ENCODE assay signal across 19 cellular contexts in genomic region chr2:58965602-58966001, GRCh38.
DNase-seq lines count a peak whose midpoint lies in the region; ATAC-seq, FAIRE-seq and TF ChIP-seq lines count a peak whose summit lies in the region.
"Had no signal": no experiment of that assay in that cellular context is flagged by ENCODE, and none has a peak within 500 bp of the region (broad histone marks: within the 10 kb centered on the region; RNA-seq: fewer than 3 reads in every experiment).

No MANE protein-coding gene starts in this region.

- peaks cover 35% of the 10 kb centered on the region for H3K4me1 Mint-ChIP-seq in mesothelial cell of epicardium
- no peaks in the 10 kb centered on the region for H3K4me1 Mint-ChIP-seq in T-cell
- H3K4me1 Mint-ChIP-seq: CD4-positive, alpha-beta memory T cell had no signal

- H3K36me3 ChIP-seq in liver (ENCODE audit: control insufficient read depth in 4 of 4, insufficient read depth in 3 of 4, low read depth in 1 of 4, low read length in 3 of 4) (no peaks in the 10 kb centered on the region), HepG2 (replicated peaks in 1 of 2; ENCODE audit: control insufficient read depth in 1 of 2, insufficient read depth in 2 of 2, low read length in 2 of 2) (no peaks in the 10 kb centered on the region)
- H3K36me3 ChIP-seq: HAP-1 had no signal

- H3K9me3 Mint-ChIP-seq in mesothelial cell of epicardium (peaks cover 6% of the 10 kb centered on the region), T-cell (no peaks in the 10 kb centered on the region)
- H3K9me3 Mint-ChIP-seq: CD4-positive, alpha-beta memory T cell; HFFc6 had no signal

- H3K27me3 Mint-ChIP-seq in mesothelial cell of epicardium (ENCODE audit: low read depth), result no peaks in the 10 kb centered on the region
- no peaks in the 10 kb centered on the region for H3K27me3 Mint-ChIP-seq in T-cell
- H3K27me3 Mint-ChIP-seq: CD4-positive, alpha-beta memory T cell had no signal

- intact Hi-C loops in HepG2 (cut with micrococcal nuclease; ENCODE audit: unreplicated experiment), result no loop called here

- H3K4me2 ChIP-seq in HepG2 (ENCODE audit: low read depth, low read length), result no peak overlapping the region

- DNase-seq in HepG2 (ENCODE audit: low spot score), result no peak
- DNase-seq in NCI-H1694 treated with DMSO at 0.1 percent for 48 hours (lab: John Stamatoyannopoulos, UW), result peak; percentile 29
- no peak for DNase-seq in mesothelial cell of epicardium (ENCODE audit: low spot score in 2 of 2, unreplicated experiment in 2 of 2)
- no peak for DNase-seq in T-cell
- DNase-seq: C1 segment of cervical spinal cord; Calu3; CD4-positive, alpha-beta memory T cell; COR-L47; DMS53; DMS79 treated with DMSO at 0.1 percent for 48 hours; GF-D8; GOT3; HFFc6 had no signal

- no peak overlapping the region for H2AFZ ChIP-seq in HepG2 (ENCODE audit: low read length)

- H3K9me3 ChIP-seq in liver (ENCODE audit: control insufficient read depth in 4 of 4, low read length in 3 of 4), result no peaks in the 10 kb centered on the region
- H3K9me3 ChIP-seq in HepG2 (ENCODE audit: low read length), result no peaks in the 10 kb centered on the region
- H3K9me3 ChIP-seq: HAP-1 had no signal

- ATAC-seq in HepG2, result no peak
- no peak for ATAC-seq in T-cell (replicated peaks in 1 of 4)
- no peak for ATAC-seq in GM18505 (IDR thresholded peaks at IDR 0.05; ENCODE audit: unreplicated experiment)

- H3K27ac ChIP-seq in liver (ENCODE audit: low read depth in 1 of 2, low read length in 2 of 2) (no peak overlapping the region), HepG2 (ENCODE audit: extremely low read length, insufficient read depth, low read length) (no peak overlapping the region)

- TF ChIP-seq RAD21 in liver (IDR thresholded peaks at IDR 0.05), result peak in 1 of 2 donors; percentile 10
- no peak for TF ChIP-seq RAD21 in HepG2 (CRISPR knock-in tag; IDR thresholded peaks at IDR 0.05)

- H3K4me3 ChIP-seq in liver (ENCODE audit: low read depth in 1 of 3, low read length in 3 of 3) (no peak overlapping the region), HepG2 (replicated peaks in 1 of 3; ENCODE audit: insufficient read depth in 1 of 3, low read depth in 2 of 3, low read length in 3 of 3) (no peak overlapping the region)
- H3K4me3 ChIP-seq: HAP-1 had no signal

- TF ChIP-seq EP300 in HepG2 (IDR thresholded peaks at IDR 0.05; ENCODE audit: low read depth in 2 of 2, low read length in 2 of 2), result no peak
- TF ChIP-seq EP300 in HepG2 (CRISPR knock-in tag; IDR thresholded peaks at IDR 0.05; ENCODE audit: borderline replicate concordance), result no peak

- H3K4me1 ChIP-seq in liver (ENCODE audit: control insufficient read depth in 4 of 4, insufficient read depth in 4 of 4, low read length in 3 of 4), result peaks cover 0 to 10% (median 6%) of the 10 kb centered on the region in 4 donors
- H3K4me1 ChIP-seq in HepG2 (ENCODE audit: insufficient read depth, low read length), result no peaks in the 10 kb centered on the region
- H3K4me1 ChIP-seq: HAP-1 had no signal

- TF ChIP-seq POLR2A in HepG2 (IDR thresholded peaks at IDR 0.05; ENCODE audit: insufficient read depth in 1 of 2, low read depth in 2 of 2, low read length in 2 of 2), result no peak
- no peak for TF ChIP-seq POLR2A in GM18505 (IDR thresholded peaks at IDR 0.05; ENCODE audit: borderline replicate concordance, extremely low read depth, insufficient read depth, insufficient read length)

- TF ChIP-seq CTCF in liver (IDR thresholded peaks at IDR 0.05; ENCODE audit: low read depth, low read length, missing input control) (no peak), HepG2 (CRISPR knock-in tag; IDR thresholded peaks at IDR 0.05) (no peak), mesothelial cell of epicardium (IDR thresholded peaks at IDR 0.05; ENCODE audit: unreplicated experiment) (no peak)

- no peak for FAIRE-seq in HepG2 (lab: Jason Lieb, UNC)
- FAIRE-seq: GM12891, GM19239, H54 had no signal

- H4K20me1 ChIP-seq in HepG2 (ENCODE audit: insufficient read depth, low read length), result no peaks in the 10 kb centered on the region

- H3K9ac ChIP-seq in liver (ENCODE audit: low read depth in 1 of 2, low read length in 2 of 2) (no peak overlapping the region), HepG2 (ENCODE audit: insufficient read depth, low read depth, low read length) (no peak overlapping the region)

- H3K4me3 Mint-ChIP-seq in mesothelial cell of epicardium (no peak overlapping the region), T-cell (no peak overlapping the region)
- H3K4me3 Mint-ChIP-seq: CD4-positive, alpha-beta memory T cell; HFFc6 had no signal

- CTCF ChIA-PET in HepG2 (lab: Yijun Ruan, JAX; ENCODE audit: low intra/inter-chr PET ratio, low total read pairs) (no interaction called here), T-cell (lab: Charles Lee) (no interaction called here)

- WGBS in liver, result 23% methylated on average over 2 of the region's 2 CpGs
- WGBS in HepG2 (ENCODE audit: low lambda C conversion rate), result 4% methylated on average over 2 of the region's 2 CpGs

- H3K27ac Mint-ChIP-seq in mesothelial cell of epicardium (peak overlapping the region; percentile 8), T-cell (no peak overlapping the region)
- H3K27ac Mint-ChIP-seq: CD4-positive, alpha-beta memory T cell; HFFc6 had no signal

- no peaks in the 10 kb centered on the region for H3K79me2 ChIP-seq in HepG2 (ENCODE audit: insufficient read depth, low read length)

- in situ Hi-C loops in HepG2 (cut with HindIII; ENCODE audit: extremely low pct_ligation_motif_present, low pct_unique_long_range_greater_than_20kb), result no loop called here

- H3K27me3 ChIP-seq in liver (ENCODE audit: control insufficient read depth in 4 of 4, insufficient read depth in 4 of 4, low read length in 3 of 4) (no peaks in the 10 kb centered on the region), HepG2 (ENCODE audit: control insufficient read depth in 1 of 2, insufficient read depth in 2 of 2, low read length in 2 of 2) (no peaks in the 10 kb centered on the region)

- peaks cover 5% of the 10 kb centered on the region for H3K36me3 Mint-ChIP-seq in mesothelial cell of epicardium
- H3K36me3 Mint-ChIP-seq in T-cell, result no peaks in the 10 kb centered on the region
- H3K36me3 Mint-ChIP-seq: CD4-positive, alpha-beta memory T cell had no signal

- POLR2A ChIA-PET in HepG2 (lab: Yijun Ruan, JAX) (no interaction called here), T-cell (lab: Charles Lee) (no interaction called here)

- no TSS peak for BruUV-seq in HepG2 (replicated peaks; lab: Mats Ljungman, UMichigan)

TF ChIP-seq in liver, 16 proteins besides CTCF, POLR2A, EP300 and RAD21 (continues in another document):
- TF ChIP-seq FOXA2 (IDR thresholded peaks at IDR 0.05) (peak; percentile 91), FOXA1 (IDR thresholded peaks at IDR 0.05) (peak; percentile 83), HNF4A (conservative IDR thresholded peaks at IDR 0.05) (no peak), RXRA (IDR thresholded peaks at IDR 0.05) (peak in 1 of 2 donors; percentile 9)
- TF ChIP-seq, protein P1, sequence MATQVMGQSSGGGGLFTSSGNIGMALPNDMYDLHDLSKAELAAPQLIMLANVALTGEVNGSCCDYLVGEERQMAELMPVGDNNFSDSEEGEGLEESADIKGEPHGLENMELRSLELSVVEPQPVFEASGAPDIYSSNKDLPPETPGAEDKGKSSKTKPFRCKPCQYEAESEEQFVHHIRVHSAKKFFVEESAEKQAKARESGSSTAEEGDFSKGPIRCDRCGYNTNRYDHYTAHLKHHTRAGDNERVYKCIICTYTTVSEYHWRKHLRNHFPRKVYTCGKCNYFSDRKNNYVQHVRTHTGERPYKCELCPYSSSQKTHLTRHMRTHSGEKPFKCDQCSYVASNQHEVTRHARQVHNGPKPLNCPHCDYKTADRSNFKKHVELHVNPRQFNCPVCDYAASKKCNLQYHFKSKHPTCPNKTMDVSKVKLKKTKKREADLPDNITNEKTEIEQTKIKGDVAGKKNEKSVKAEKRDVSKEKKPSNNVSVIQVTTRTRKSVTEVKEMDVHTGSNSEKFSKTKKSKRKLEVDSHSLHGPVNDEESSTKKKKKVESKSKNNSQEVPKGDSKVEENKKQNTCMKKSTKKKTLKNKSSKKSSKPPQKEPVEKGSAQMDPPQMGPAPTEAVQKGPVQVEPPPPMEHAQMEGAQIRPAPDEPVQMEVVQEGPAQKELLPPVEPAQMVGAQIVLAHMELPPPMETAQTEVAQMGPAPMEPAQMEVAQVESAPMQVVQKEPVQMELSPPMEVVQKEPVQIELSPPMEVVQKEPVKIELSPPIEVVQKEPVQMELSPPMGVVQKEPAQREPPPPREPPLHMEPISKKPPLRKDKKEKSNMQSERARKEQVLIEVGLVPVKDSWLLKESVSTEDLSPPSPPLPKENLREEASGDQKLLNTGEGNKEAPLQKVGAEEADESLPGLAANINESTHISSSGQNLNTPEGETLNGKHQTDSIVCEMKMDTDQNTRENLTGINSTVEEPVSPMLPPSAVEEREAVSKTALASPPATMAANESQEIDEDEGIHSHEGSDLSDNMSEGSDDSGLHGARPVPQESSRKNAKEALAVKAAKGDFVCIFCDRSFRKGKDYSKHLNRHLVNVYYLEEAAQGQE (IDR thresholded peaks at IDR 0.05), result no peak
